In the genomic region with DNA sequence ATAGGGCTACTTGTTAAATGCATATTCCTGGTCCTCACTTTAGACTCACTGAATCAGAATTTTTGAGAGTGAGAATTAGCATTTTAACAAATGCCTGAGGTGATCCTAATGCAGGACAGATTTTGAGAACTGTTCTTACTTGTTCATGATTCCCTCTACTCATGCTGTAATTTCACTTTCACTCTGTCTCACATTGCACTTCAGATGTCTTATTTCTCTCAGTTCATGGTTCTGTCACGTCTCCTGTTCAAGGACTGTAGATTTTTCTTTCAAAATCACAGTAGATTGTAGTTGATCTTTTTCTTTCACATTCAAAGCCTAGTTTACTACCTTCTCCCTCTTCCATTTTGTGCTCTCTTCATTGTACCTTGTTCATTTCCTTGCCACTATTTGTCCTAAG, we compare ENCODE assay signal across 12 cellular contexts. TPM values are rescaled to one million over a fixed set of nuclear protein-coding genes. Genes with fewer than 3 reads are reported as not detected.
DNase-seq lines count a peak whose midpoint lies in the region; ATAC-seq and TF ChIP-seq lines count a peak whose summit lies in the region.
"Had no signal": no experiment of that assay in that cellular context is flagged by ENCODE, and none has a peak within 500 bp of the region (broad histone marks: within the 10 kb centered on the region; RNA-seq: fewer than 3 reads in every experiment).

No MANE protein-coding gene starts in this region.

- no peaks in the 10 kb centered on the region for H3K9me3 ChIP-seq in smooth muscle cell (replicated peaks; ENCODE audit: low read depth)

- no peaks in the 10 kb centered on the region for H3K27me3 Mint-ChIP-seq in endothelial cell (ENCODE audit: unreplicated experiment)
- peaks cover 7% of the 10 kb centered on the region for H3K27me3 Mint-ChIP-seq in activated T-cell treated with anti-CD3 and anti-CD28 coated beads, Interleukin-2, amount 50 U/mL, for 4 hours (ENCODE audit: low read depth)

- H3K27ac Mint-ChIP-seq in endothelial cell (ENCODE audit: unreplicated experiment) = peak overlapping the region; percentile 13
- H3K27ac Mint-ChIP-seq: activated naive CD8-positive, alpha-beta T cell treated with anti-CD3 and anti-CD28 coated beads, Interleukin-2, amount 10 ng/mL, durations not matched to agents 7 days and 5 days had no signal

- H4K20me1 ChIP-seq in smooth muscle cell (ENCODE audit: low read depth) = no peaks in the 10 kb centered on the region

- H3K4me1 Mint-ChIP-seq in endothelial cell (ENCODE audit: unreplicated experiment) = peaks cover 8% of the 10 kb centered on the region
- no peaks in the 10 kb centered on the region for H3K4me1 Mint-ChIP-seq in activated T-cell treated with anti-CD3 and anti-CD28 coated beads, Interleukin-2, amount 50 U/mL, for 4 hours (ENCODE audit: low read depth)
- H3K4me1 Mint-ChIP-seq: activated naive CD8-positive, alpha-beta T cell treated with anti-CD3 and anti-CD28 coated beads, Interleukin-2, amount 10 ng/mL, durations not matched to agents 7 days and 5 days had no signal

- no peak for TF ChIP-seq CTCF in endothelial cell (IDR thresholded peaks at IDR 0.05; ENCODE audit: unreplicated experiment)
- no peak for TF ChIP-seq CTCF in smooth muscle cell (IDR thresholded peaks at IDR 0.05; ENCODE audit: borderline replicate concordance, insufficient read depth, poor library complexity, severe bottlenecking)

- DNase-seq in endothelial cell (ENCODE audit: low spot score) = no peak
- DNase-seq in NK-92 (lab: John Stamatoyannopoulos, UW; ENCODE audit: unreplicated experiment) = no peak
- no peak for DNase-seq in smooth muscle cell (lab: John Stamatoyannopoulos, UW; ENCODE audit: unreplicated experiment)
- DNase-seq in activated T-cell treated with anti-CD3 and anti-CD28 coated beads, Interleukin-2, amount 50 U/mL, for 4 hours = no peak
- no peak for DNase-seq in NCI-H1092 (lab: John Stamatoyannopoulos, UW)
- DNase-seq: activated naive CD8-positive, alpha-beta T cell treated with anti-CD3 and anti-CD28 coated beads, Interleukin-2, amount 10 ng/mL, durations not matched to agents 7 days and 5 days; erythroblast; GM23248; NCI-H1694 had no signal

- H3K4me3 ChIP-seq in smooth muscle cell = no peak overlapping the region
- H3K4me3 ChIP-seq: GM23248 had no signal

- ATAC-seq in GM18873 (IDR thresholded peaks at IDR 0.05; ENCODE audit: low FRiP score, unreplicated experiment) (peak; percentile 94), GM21723 (IDR thresholded peaks at IDR 0.05; ENCODE audit: unreplicated experiment) (peak; percentile 99), HG03175 (IDR thresholded peaks at IDR 0.05; ENCODE audit: unreplicated experiment) (peak; percentile 90)
- ATAC-seq in activated T-cell treated with anti-CD3 and anti-CD28 coated beads, Interleukin-2, amount 50 U/mL, for 4 hours = no peak

- no peaks in the 10 kb centered on the region for H3K79me2 ChIP-seq in smooth muscle cell (ENCODE audit: low read depth)

- no peak overlapping the region for H3K9ac ChIP-seq in smooth muscle cell (ENCODE audit: low read depth)
- H3K9ac ChIP-seq: GM23248 had no signal

- H3K4me2 ChIP-seq in smooth muscle cell = no peak overlapping the region

- H3K36me3 ChIP-seq in smooth muscle cell (ENCODE audit: low read depth) = no peaks in the 10 kb centered on the region

- no peak overlapping the region for H3K4me3 Mint-ChIP-seq in endothelial cell (ENCODE audit: unreplicated experiment)
- no peak overlapping the region for H3K4me3 Mint-ChIP-seq in activated T-cell treated with anti-CD3 and anti-CD28 coated beads, Interleukin-2, amount 50 U/mL, for 4 hours
- H3K4me3 Mint-ChIP-seq: activated naive CD8-positive, alpha-beta T cell treated with anti-CD3 and anti-CD28 coated beads, Interleukin-2, amount 10 ng/mL, durations not matched to agents 7 days and 5 days had no signal

- no peak overlapping the region for H3K27ac ChIP-seq in smooth muscle cell (ENCODE audit: low read depth)
- H3K27ac ChIP-seq: GM23248 had no signal

- WGBS in smooth muscle cell (ENCODE audit: low lambda C conversion rate) = 88% methylated on average over 1 of the region's 1 CpG

- no peaks in the 10 kb centered on the region for H3K9me3 Mint-ChIP-seq in endothelial cell (ENCODE audit: unreplicated experiment)
- H3K9me3 Mint-ChIP-seq in activated T-cell treated with anti-CD3 and anti-CD28 coated beads, Interleukin-2, amount 50 U/mL, for 4 hours = no peaks in the 10 kb centered on the region
- H3K9me3 Mint-ChIP-seq: activated naive CD8-positive, alpha-beta T cell treated with anti-CD3 and anti-CD28 coated beads, Interleukin-2, amount 10 ng/mL, durations not matched to agents 7 days and 5 days had no signal

- H3K27me3 ChIP-seq in smooth muscle cell (ENCODE audit: low read depth) = no peaks in the 10 kb centered on the region

- H3F3A ChIP-seq in smooth muscle cell (ENCODE audit: low read depth) = no peaks in the 10 kb centered on the region

- H3K4me1 ChIP-seq in smooth muscle cell (ENCODE audit: low read depth) = no peaks in the 10 kb centered on the region

- no peak overlapping the region for H2AFZ ChIP-seq in smooth muscle cell (ENCODE audit: low read depth)
- H2AFZ ChIP-seq: GM23248 had no signal

- no peaks in the 10 kb centered on the region for H3K36me3 Mint-ChIP-seq in endothelial cell (ENCODE audit: low read depth, unreplicated experiment)
- H3K36me3 Mint-ChIP-seq in activated T-cell treated with anti-CD3 and anti-CD28 coated beads, Interleukin-2, amount 50 U/mL, for 4 hours (ENCODE audit: insufficient read depth) = no peaks in the 10 kb centered on the region
- H3K36me3 Mint-ChIP-seq: activated naive CD8-positive, alpha-beta T cell treated with anti-CD3 and anti-CD28 coated beads, Interleukin-2, amount 10 ng/mL, durations not matched to agents 7 days and 5 days had no signal

RNA-seq across cellular contexts. Expression of gene ADGRV1, which starts 54.3 kb away (rescaled TPM):
- 23.1 TPM for total RNA-seq in endothelial cell (ENCODE audit: unreplicated experiment)
- 17.7 and 18.3 TPM in 2 replicates for total RNA-seq in smooth muscle cell
- 16.8 and 24.5 TPM in 2 replicates for polyA plus RNA-seq in smooth muscle cell
- total RNA-seq in activated T-cell treated with anti-CD3 and anti-CD28 coated beads, Interleukin-2, amount 50 U/mL, for 4 hours = under 1 TPM; 0.32 to 0.54 (median 0.53) TPM
- total RNA-seq: GM23248 had no signal
- polyA plus RNA-seq: GM23248 had no signal

Comparison
In these comparisons a context has a peak if more than half of its experiments do, and no peak if none do; other contexts are left out.
1. ATAC-seq: peak in GM18873 (single experiment), GM21723 (single experiment) and HG03175 (single experiment); none in activated T-cell treated with anti-CD3 and anti-CD28 coated beads, Interleukin-2, amount 50 U/mL, for 4 hours (0 of 2).
2. RNA of gene ADGRV1, which starts 54.3 kb away (total RNA-seq): 23.1 TPM in endothelial cell (single experiment) and 17.7 to 18.3 TPM in smooth muscle cell; 0.32 to 0.54 TPM in activated T-cell treated with anti-CD3 and anti-CD28 coated beads, Interleukin-2, amount 50 U/mL, for 4 hours; every median in the first group is over 10 times any median in the second.